2 cellular contexts compared by ENCODE assay signal in genomic region chr14:38205414-38205813, GRCh38.
TF ChIP-seq lines count a peak whose summit lies in the region.

No MANE protein-coding gene starts in this region.

TF ChIP-seq in WTC11, 78 proteins besides CTCF, POLR2A, EP300 and RAD21 (continues in another document):
- no peak for TF ChIP-seq ZNF512 (CRISPR knock-in tag; IDR thresholded peaks at IDR 0.05; ENCODE audit: borderline replicate concordance)
- peak; percentile 97; the same call in 1 of the 2 replicates for TF ChIP-seq PRRX2 (CRISPR knock-in tag; IDR thresholded peaks at IDR 0.05)
- no peak for TF ChIP-seq ZSCAN18 (CRISPR knock-in tag; IDR thresholded peaks at IDR 0.05)
- peak; percentile 86 for TF ChIP-seq EMX1 (CRISPR knock-in tag; IDR thresholded peaks at IDR 0.05)
- no peak for TF ChIP-seq GRHL2 (CRISPR knock-in tag; IDR thresholded peaks at IDR 0.05; ENCODE audit: insufficient replicate concordance, severe bottlenecking)
- TF ChIP-seq SMAD4 (CRISPR knock-in tag; IDR thresholded peaks at IDR 0.05) = no peak
- no peak for TF ChIP-seq TP53 (CRISPR knock-in tag; IDR thresholded peaks at IDR 0.05)
- no peak for TF ChIP-seq IRF1 (CRISPR knock-in tag; IDR thresholded peaks at IDR 0.05)
- TF ChIP-seq E2F1 (CRISPR knock-in tag; IDR thresholded peaks at IDR 0.05) = no peak
- TF ChIP-seq ATF1 (CRISPR knock-in tag; IDR thresholded peaks at IDR 0.05) = no peak
- no peak for TF ChIP-seq ZNF317 (CRISPR knock-in tag; IDR thresholded peaks at IDR 0.05; ENCODE audit: borderline replicate concordance, low read depth)
- TF ChIP-seq RELA (CRISPR knock-in tag; IDR thresholded peaks at IDR 0.05; ENCODE audit: borderline replicate concordance) = no peak
- TF ChIP-seq, protein P1, sequence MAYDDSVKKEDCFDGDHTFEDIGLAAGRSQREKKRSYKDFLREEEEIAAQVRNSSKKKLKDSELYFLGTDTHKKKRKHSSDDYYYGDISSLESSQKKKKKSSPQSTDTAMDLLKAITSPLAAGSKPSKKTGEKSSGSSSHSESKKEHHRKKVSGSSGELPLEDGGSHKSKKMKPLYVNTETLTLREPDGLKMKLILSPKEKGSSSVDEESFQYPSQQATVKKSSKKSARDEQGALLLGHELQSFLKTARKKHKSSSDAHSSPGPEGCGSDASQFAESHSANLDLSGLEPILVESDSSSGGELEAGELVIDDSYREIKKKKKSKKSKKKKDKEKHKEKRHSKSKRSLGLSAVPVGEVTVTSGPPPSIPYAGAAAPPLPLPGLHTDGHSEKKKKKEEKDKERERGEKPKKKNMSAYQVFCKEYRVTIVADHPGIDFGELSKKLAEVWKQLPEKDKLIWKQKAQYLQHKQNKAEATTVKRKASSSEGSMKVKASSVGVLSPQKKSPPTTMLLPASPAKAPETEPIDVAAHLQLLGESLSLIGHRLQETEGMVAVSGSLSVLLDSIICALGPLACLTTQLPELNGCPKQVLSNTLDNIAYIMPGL (CRISPR knock-in tag; IDR thresholded peaks at IDR 0.05) = no peak
- TF ChIP-seq, protein P2, sequence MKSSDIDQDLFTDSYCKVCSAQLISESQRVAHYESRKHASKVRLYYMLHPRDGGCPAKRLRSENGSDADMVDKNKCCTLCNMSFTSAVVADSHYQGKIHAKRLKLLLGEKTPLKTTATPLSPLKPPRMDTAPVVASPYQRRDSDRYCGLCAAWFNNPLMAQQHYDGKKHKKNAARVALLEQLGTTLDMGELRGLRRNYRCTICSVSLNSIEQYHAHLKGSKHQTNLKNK (CRISPR knock-in tag; IDR thresholded peaks at IDR 0.05) = peak; percentile 93
- TF ChIP-seq ZNF416 (CRISPR knock-in tag; IDR thresholded peaks at IDR 0.05) = peak; percentile 95
- no peak for TF ChIP-seq ZNF263 (CRISPR knock-in tag; IDR thresholded peaks at IDR 0.05; ENCODE audit: low read depth)
- TF ChIP-seq FOXJ3 (CRISPR knock-in tag; IDR thresholded peaks at IDR 0.05; ENCODE audit: borderline replicate concordance) = no peak

TF ChIP-seq in endothelial cell of umbilical vein, 7 proteins besides CTCF, POLR2A, EP300 and RAD21:
- TF ChIP-seq GATA2 (IDR thresholded peaks at IDR 0.05; ENCODE audit: insufficient read depth, insufficient read length, low read depth, low read length) (no peak), JUN (IDR thresholded peaks at IDR 0.05; ENCODE audit: borderline replicate concordance, insufficient read depth, insufficient read length, low read depth) (no peak), POLR2AphosphoS5 (IDR thresholded peaks at IDR 0.05; ENCODE audit: insufficient read depth, low read depth, low read length) (no peak), MYC (IDR thresholded peaks at IDR 0.05; ENCODE audit: low read depth, low read length) (no peak), FOS (IDR thresholded peaks at IDR 0.05; ENCODE audit: borderline replicate concordance, insufficient read depth, low read length) (no peak), EZH2 (IDR thresholded peaks at IDR 0.05; ENCODE audit: borderline replicate concordance, low read depth, low read length, severe bottlenecking) (no peak)
- TF ChIP-seq, protein P3, sequence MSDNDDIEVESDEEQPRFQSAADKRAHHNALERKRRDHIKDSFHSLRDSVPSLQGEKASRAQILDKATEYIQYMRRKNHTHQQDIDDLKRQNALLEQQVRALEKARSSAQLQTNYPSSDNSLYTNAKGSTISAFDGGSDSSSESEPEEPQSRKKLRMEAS (IDR thresholded peaks at IDR 0.05; ENCODE audit: insufficient read depth, insufficient read length) = no peak
